In genomic region chr22:17009640-17010291, GRCh38 we compare ENCODE assay signal across 31 cellular contexts. TPM values are rescaled to one million over a fixed set of nuclear protein-coding genes. Genes with fewer than 3 reads are reported as not detected.
DNase-seq lines count a peak whose midpoint lies in the region; ATAC-seq and TF ChIP-seq lines count a peak whose summit lies in the region.
"Had no signal": no experiment of that assay in that cellular context is flagged by ENCODE, and none has a peak within 500 bp of the region (broad histone marks: within the 10 kb centered on the region; RNA-seq: fewer than 3 reads in every experiment).

No MANE protein-coding gene starts in this region.

- H3K9ac ChIP-seq in trophoblast cell (ENCODE audit: low read length), result no peak overlapping the region
- H3K9ac ChIP-seq: BLaER1 had no signal

- H3K4me1 ChIP-seq in trophoblast cell (ENCODE audit: control insufficient read depth in 1 of 2, insufficient read depth in 2 of 2, low read length in 2 of 2), result no peaks in the 10 kb centered on the region
- H3K4me1 ChIP-seq: ascending aorta, BLaER1, gastroesophageal sphincter, Peyer's patch, right atrium auricular region, SJCRH30 had no signal

- no CpG with 5 or more reads among the region's 9 CpGs for WGBS in trophoblast cell (ENCODE audit: extremely low coverage, insufficient coverage, insufficient read length)

- H4K91ac ChIP-seq in trophoblast cell (ENCODE audit: low read depth, low read length), result no peak overlapping the region

- no peaks in the 10 kb centered on the region for H3K79me2 ChIP-seq in trophoblast cell (ENCODE audit: control insufficient read depth, insufficient read depth, low read length, poor library complexity)

- no peak overlapping the region for H2BK5ac ChIP-seq in trophoblast cell (ENCODE audit: low read depth, low read length, poor library complexity)

- ATAC-seq in HG02642 (IDR thresholded peaks at IDR 0.05; ENCODE audit: poor library complexity, unreplicated experiment) (no peak), GM21526 (IDR thresholded peaks at IDR 0.05; ENCODE audit: low FRiP score, unreplicated experiment) (no peak)
- ATAC-seq: gastroesophageal sphincter, left lobe of liver had no signal

- TF ChIP-seq CTCF in GM12865 (IDR thresholded peaks at IDR 0.05; ENCODE audit: insufficient read depth, low read depth, low read length, missing control alignments) (peak; percentile 25), WERI-Rb-1 (IDR thresholded peaks at IDR 0.05; ENCODE audit: low read depth, low read length) (peak; percentile 37; the same call in 1 of the 2 replicates)

- H3K4me2 ChIP-seq in trophoblast cell (ENCODE audit: low read length), result no peak overlapping the region
- H3K4me2 ChIP-seq: BLaER1 had no signal

- no peaks in the 10 kb centered on the region for H3K79me1 ChIP-seq in trophoblast cell (ENCODE audit: low read length)

- H2BK120ac ChIP-seq in trophoblast cell (ENCODE audit: insufficient read depth, low read length, poor library complexity), result no peak overlapping the region

- H3K14ac ChIP-seq in trophoblast cell (ENCODE audit: low read length), result no peak overlapping the region

- H2BK12ac ChIP-seq in trophoblast cell (ENCODE audit: low read length), result no peak overlapping the region

- H2AK5ac ChIP-seq in trophoblast cell (ENCODE audit: low read length), result no peak overlapping the region

- H3K36me3 ChIP-seq in WERI-Rb-1 (no peaks in the 10 kb centered on the region), trophoblast cell (ENCODE audit: control insufficient read depth in 1 of 2, insufficient read depth in 2 of 2, low read length in 2 of 2) (no peaks in the 10 kb centered on the region)
- H3K36me3 ChIP-seq: ascending aorta, BLaER1, cardiac muscle cell, gastroesophageal sphincter, Peyer's patch, right atrium auricular region, SJCRH30 had no signal

- no peak for TF ChIP-seq POLR2A in erythroblast (IDR thresholded peaks at IDR 0.05; ENCODE audit: low read length)

- H4K8ac ChIP-seq in trophoblast cell (ENCODE audit: low read depth, low read length), result no peak overlapping the region

- H2AFZ ChIP-seq in trophoblast cell (ENCODE audit: insufficient read depth, low read length, poor library complexity), result no peak overlapping the region

- no peak overlapping the region for H4K12ac ChIP-seq in trophoblast cell (ENCODE audit: low read depth, low read length)

- no peak overlapping the region for H3K4me3 ChIP-seq in GM12865 (ENCODE audit: low read depth, low read length)
- H3K4me3 ChIP-seq in WERI-Rb-1 (ENCODE audit: low read depth, low read length), result no peak overlapping the region
- peak overlapping the region; percentile 50 for H3K4me3 ChIP-seq in trophoblast cell (ENCODE audit: low read depth, low read length)
- H3K4me3 ChIP-seq: ascending aorta, BLaER1, cardiac muscle cell, gastroesophageal sphincter, Peyer's patch, right atrium auricular region, SJCRH30 had no signal

- H3K27ac ChIP-seq in WERI-Rb-1, result no peak overlapping the region
- H3K27ac ChIP-seq in trophoblast cell (ENCODE audit: low read depth, low read length), result no peak overlapping the region
- H3K27ac ChIP-seq: ascending aorta, BLaER1, cardiac muscle cell, gastroesophageal sphincter, Peyer's patch, right atrium auricular region, SJCRH30 had no signal

- DNase-seq in GM12865 (ENCODE audit: low read depth), result no peak
- peak; percentile 0 for DNase-seq in HT-29 (ENCODE audit: low spot score)
- no peak for DNase-seq in WERI-Rb-1
- DNase-seq in trophoblast cell, result no peak
- DNase-seq in erythroblast (lab: John Stamatoyannopoulos, UW), result no peak
- DNase-seq in activated naive CD4-positive, alpha-beta T cell (lab: John Stamatoyannopoulos, UW), result no peak
- DNase-seq: activated CD4-positive, alpha-beta memory T cell treated with anti-CD3 and anti-CD28 coated beads, Interleukin-2, amount 10 ng/mL, durations not matched to agents 7 days and 5 days; activated CD4-positive, alpha-beta T cell treated with anti-CD3 and anti-CD28 coated beads for 1 hour; activated effector memory CD4-positive, alpha-beta T cell treated with Interleukin-2 at 50 U/mL for 16 hours; activated naive CD8-positive, alpha-beta T cell treated with anti-CD3 and anti-CD28 coated beads, Interleukin-2, amount 10 ng/mL, durations not matched to agents 7 days and 5 days; DMS79 treated with DMSO at 0.1 percent for 48 hours; hypothalamus; KG1; mesenchymal stem cell; NCI-H1436 treated with DMSO at 0.1 percent for 48 hours; NCI-H510A; Peyer's patch; SJCRH30; stimulated activated CD4-positive, alpha-beta T cell treated with anti-CD3 and anti-CD28 coated beads, Interleukin-4, amount 100 ng/mL, for 1 hour had no signal

- H3K4ac ChIP-seq in trophoblast cell (ENCODE audit: low read depth, low read length), result no peak overlapping the region

- H3K23ac ChIP-seq in trophoblast cell (ENCODE audit: low read length), result no peak overlapping the region

- no peak overlapping the region for H3K18ac ChIP-seq in trophoblast cell (ENCODE audit: low read length)

- H3K9me3 ChIP-seq in WERI-Rb-1 (ENCODE audit: severe bottlenecking) (no peaks in the 10 kb centered on the region), trophoblast cell (ENCODE audit: insufficient read depth, low read depth, low read length) (peaks cover 42% of the 10 kb centered on the region)
- H3K9me3 ChIP-seq: ascending aorta, Peyer's patch, SJCRH30 had no signal

- H3K27me3 ChIP-seq in WERI-Rb-1 (ENCODE audit: insufficient read depth, low read depth, severe bottlenecking) (peaks cover 81% of the 10 kb centered on the region), trophoblast cell (ENCODE audit: insufficient read depth, low read length) (peaks cover 6% of the 10 kb centered on the region)
- H3K27me3 ChIP-seq: ascending aorta, BLaER1, cardiac muscle cell, Peyer's patch, right atrium auricular region, SJCRH30 had no signal

RNA-seq across cellular contexts. Expression of gene GAB4, which starts 1.7 kb away (rescaled TPM):
- not detected in 2 replicates for total RNA-seq in HT-29 (2014; rRNA removed; shearing (Covaris generic))
- not detected in 2 replicates for polyA plus RNA-seq in trophoblast cell (2013)
- total RNA-seq: activated CD4-positive, alpha-beta memory T cell treated with anti-CD3 and anti-CD28 coated beads, Interleukin-2, amount 10 ng/mL, durations not matched to agents 7 days and 5 days; activated naive CD8-positive, alpha-beta T cell treated with anti-CD3 and anti-CD28 coated beads, Interleukin-2, amount 10 ng/mL, durations not matched to agents 7 days and 5 days; ascending aorta; cardiac muscle cell; fibroblast of lung; gastroesophageal sphincter; left lobe of liver; Peyer's patch; right atrium auricular region; SJCRH30; subcutaneous adipose tissue; urinary bladder had no signal
- polyA plus RNA-seq: AG04450, cardiac muscle cell, fibroblast of lung, urinary bladder had no signal
